In genomic region chr1:156704166-156704711, GRCh38 we compare ENCODE assay signal across 1 cellular context.
TF ChIP-seq lines count a peak whose summit lies in the region.

No MANE protein-coding gene starts in this region.

TF ChIP-seq in HepG2, 621 proteins besides CTCF, POLR2A, EP300 and RAD21:
- TF ChIP-seq ZNF224 (CRISPR knock-in tag; IDR thresholded peaks at IDR 0.05): no peak
- no peak for TF ChIP-seq PRDM15 (CRISPR knock-in tag; IDR thresholded peaks at IDR 0.05)
- no peak for TF ChIP-seq NFRKB (IDR thresholded peaks at IDR 0.05)
- no peak for TF ChIP-seq ZNF496 (CRISPR knock-in tag; IDR thresholded peaks at IDR 0.05; ENCODE audit: insufficient replicate concordance)
- no peak for TF ChIP-seq ISX (CRISPR knock-in tag; conservative IDR thresholded peaks at IDR 0.05)
- no peak for TF ChIP-seq ZSCAN5A (CRISPR knock-in tag; IDR thresholded peaks at IDR 0.05; ENCODE audit: borderline replicate concordance)
- TF ChIP-seq ZFP62 (CRISPR knock-in tag; IDR thresholded peaks at IDR 0.05): no peak
- no peak for TF ChIP-seq BCL6 (CRISPR knock-in tag; IDR thresholded peaks at IDR 0.05)
- TF ChIP-seq SETDB1 (CRISPR knock-in tag; IDR thresholded peaks at IDR 0.05; ENCODE audit: borderline replicate concordance): no peak
- TF ChIP-seq ZNF354B (CRISPR knock-in tag; IDR thresholded peaks at IDR 0.05): no peak
- no peak for TF ChIP-seq TOE1 (CRISPR knock-in tag; IDR thresholded peaks at IDR 0.05)
- TF ChIP-seq SNRNP70 (IDR thresholded peaks at IDR 0.05; ENCODE audit: low read depth, low read length): no peak
- no peak for TF ChIP-seq SUZ12 (IDR thresholded peaks at IDR 0.05; ENCODE audit: low read depth, low read length)
- TF ChIP-seq ZNF407 (CRISPR knock-in tag; IDR thresholded peaks at IDR 0.05; ENCODE audit: not compliant biosample characterization): no peak
